27 cellular contexts compared by ENCODE assay signal in the genomic region with DNA sequence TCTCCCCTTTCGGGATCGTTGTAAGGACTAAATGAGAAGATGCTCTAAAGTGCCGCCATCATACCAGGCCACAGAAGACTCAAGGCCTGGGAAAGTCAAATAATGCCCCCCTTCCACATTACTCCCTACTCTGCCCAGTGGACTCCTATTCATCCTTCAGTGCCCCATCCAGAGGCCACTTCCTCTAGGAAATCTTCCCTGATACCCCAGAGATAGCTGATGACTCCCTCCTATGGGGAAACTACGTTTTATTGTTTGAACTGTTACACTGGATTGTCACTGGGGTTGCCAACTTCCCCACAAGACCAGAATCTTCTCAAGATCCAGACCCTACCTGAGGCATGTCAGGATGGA. TPM values are rescaled to one million over a fixed set of nuclear protein-coding genes. Genes with fewer than 3 reads are reported as not detected.
"Had no signal": no experiment of that assay in that cellular context is flagged by ENCODE, and none has a peak within 500 bp of the region (broad histone marks: within the 10 kb centered on the region; RNA-seq: fewer than 3 reads in every experiment).

No MANE protein-coding gene starts in this region.

- DNase-seq: naive thymus-derived CD8-positive, alpha-beta T cell; nephron progenitor cell; nucleus accumbens; ovary; psoas muscle; right cardiac atrium; right lobe of liver; sigmoid colon; small intestine; stimulated activated CD4-positive, alpha-beta T cell treated with anti-CD3 and anti-CD28 coated beads, Interleukin-15, amount 100 ng/mL, for 24 hours; stimulated activated CD4-positive, alpha-beta T cell treated with anti-CD3 and anti-CD28 coated beads, Interleukin-2, amount 100 ng/mL, for 24 hours; stimulated activated CD4-positive, alpha-beta T cell treated with anti-CD3 and anti-CD28 coated beads, Interleukin-2, amount 100 ng/mL, for 48 hours; stimulated activated CD4-positive, alpha-beta T cell treated with anti-CD3 and anti-CD28 coated beads, Interleukin-4, amount 100 ng/mL, for 4 hours; stimulated activated CD8-positive, alpha-beta memory T cell treated with anti-CD3 and anti-CD28 coated beads, Interleukin-4, amount 100 ng/mL, for 48 hours; stimulated activated naive CD4-positive, alpha-beta T cell; stimulated activated naive CD8-positive, alpha-beta T cell treated with anti-CD3 and anti-CD28 coated beads, Interleukin-15, amount 100 ng/mL, for 72 hours; stimulated activated naive CD8-positive, alpha-beta T cell treated with anti-CD3 and anti-CD28 coated beads, Interleukin-15, Interleukin-2, amounts not matched to agents 100 U/mL and 50 U/mL, for 24 hours; substantia nigra; testis; tibial artery; transverse colon; upper lobe of right lung; uterus had no signal

- H3K27me3 ChIP-seq: ovary, right lobe of liver, testis, uterus had no signal

- ATAC-seq: naive thymus-derived CD8-positive, alpha-beta T cell; natural killer cell treated with Interleukin-12 subunit alpha and Interleukin-12 subunit beta and Interleukin-15 and Interleukin-18, amount 100 ng/mL, for 72 hours; psoas muscle; right lobe of liver; stimulated activated memory B cell treated with anti-CD40 and anti-IgM and Interleukin-4, amounts not matched to agents 10 μg/mL and 1 μg/mL and 100 μg/mL, for 72 hours; stimulated activated naive CD8-positive, alpha-beta T cell treated with anti-CD3 and anti-CD28 coated beads, Interleukin-15, amount 100 ng/mL, for 72 hours; upper lobe of right lung had no signal

- H3K4me3 ChIP-seq: ovary, psoas muscle, right lobe of liver, sigmoid colon, suprapubic skin, testis, tibial artery, transverse colon, upper lobe of right lung, uterus had no signal

- H3K36me3 ChIP-seq: neutrophil, ovary, right lobe of liver, sigmoid colon, suprapubic skin, tibial artery, transverse colon, upper lobe of right lung, uterus had no signal

- FAIRE-seq: small intestine had no signal

RNA-seq across cellular contexts. Expression of a gene that starts 14.2 kb away (rescaled TPM):
- total RNA-seq: naive thymus-derived CD8-positive, alpha-beta T cell; natural killer cell treated with Interleukin-12 subunit alpha and Interleukin-12 subunit beta and Interleukin-15 and Interleukin-18, amount 100 ng/mL, for 72 hours had no signal
